In genomic region chr1:105072850-105073249, GRCh38 we compare ENCODE assay signal across 30 cellular contexts.
DNase-seq lines count a peak whose midpoint lies in the region; TF ChIP-seq lines count a peak whose summit lies in the region.
"Had no signal": no experiment of that assay in that cellular context is flagged by ENCODE, and none has a peak within 500 bp of the region (broad histone marks: within the 10 kb centered on the region; RNA-seq: fewer than 3 reads in every experiment).

No MANE protein-coding gene starts in this region.

- no peaks in the 10 kb centered on the region for H3K4me1 ChIP-seq in testis
- H3K4me1 ChIP-seq: body of pancreas, parathyroid adenoma, transverse colon had no signal

- 92% methylated on average over 3 of the region's 3 CpGs for WGBS in testis, 2 donors

- H3K27ac ChIP-seq in VCaP (no peak overlapping the region), testis (no peak overlapping the region)
- H3K27ac ChIP-seq: body of pancreas, parathyroid adenoma, transverse colon had no signal

- no peak for TF ChIP-seq EP300 in Ishikawa (IDR thresholded peaks at IDR 0.05; ENCODE audit: borderline replicate concordance)

- TF ChIP-seq RAD21 in Ishikawa (IDR thresholded peaks at IDR 0.05; ENCODE audit: low read depth) = peak; percentile 11; the same call in 1 of the 2 replicates

- DNase-seq in NCI-H82 (lab: John Stamatoyannopoulos, UW) (peak; percentile 2), NCI-H82 treated with DMSO at 0.1 percent for 48 hours (lab: John Stamatoyannopoulos, UW; ENCODE audit: unreplicated experiment) (no peak), iPS-NIHi11 (ENCODE audit: low spot score) (peak; percentile 7), NCI-H2171 treated with DMSO at 0.1 percent for 48 hours (lab: John Stamatoyannopoulos, UW) (no peak), cardiac septum (ENCODE audit: low spot score) (no peak), testis (no peak)
- DNase-seq: activated CD4-positive, alpha-beta T cell treated with anti-CD3 and anti-CD28 coated beads for 36 hours; activated CD8-positive, alpha-beta memory T cell treated with anti-CD3 and anti-CD28 coated beads for 24 hours; activated gamma-delta T cell treated with Interleukin-2 at 50 U/mL for 16 hours; activated naive CD8-positive, alpha-beta T cell treated with anti-CD3 and anti-CD28 coated beads, Interleukin-2, amount 50 U/mL, for 24 hours; body of pancreas; cerebellar nuclear complex; DMS79; GF-D8; MM.1S; NCI-H1417; NCI-H2107; NCI-H446; NK-92 treated with Interleukin-12 subunit alpha and Interleukin-12 subunit beta, amount 100 ng/mL, for 24 hours; SIG-M5; stimulated activated CD4-positive, alpha-beta T cell treated with anti-CD3 and anti-CD28 coated beads, Interleukin-1b, Interleukin-23, amount 100 ng/mL, for 48 hours; stimulated activated CD8-positive, alpha-beta memory T cell treated with anti-CD3 and anti-CD28 coated beads, Interleukin-4, amount 100 ng/mL, for 48 hours; T-cell; transverse colon had no signal

- H3K4me3 ChIP-seq in testis = no peak overlapping the region
- H3K4me3 ChIP-seq: body of pancreas, K562, lung, smooth muscle cell, transverse colon had no signal

- no peaks in the 10 kb centered on the region for H3K36me3 ChIP-seq in testis (ENCODE audit: low read depth, missing control alignments)
- H3K36me3 ChIP-seq: transverse colon had no signal

- intact Hi-C loops in cardiac septum (cut with DNase I) (no loop called here), testis (cut with DNase I; ENCODE audit: low total_unique reads) (no loop called here)

- no peaks in the 10 kb centered on the region for H3K9me3 ChIP-seq in testis
- H3K9me3 ChIP-seq: body of pancreas, transverse colon had no signal

- no peaks in the 10 kb centered on the region for H3K27me3 ChIP-seq in testis
- H3K27me3 ChIP-seq: body of pancreas, transverse colon had no signal

- TF ChIP-seq POLR2A in testis (IDR thresholded peaks at IDR 0.05) = no peak

- TF ChIP-seq CTCF in VCaP (conservative IDR thresholded peaks at IDR 0.05) (peak; percentile 52), testis (IDR thresholded peaks at IDR 0.05) (no peak)

TF ChIP-seq in Ishikawa, 13 proteins besides CTCF, POLR2A, EP300 and RAD21:
- TF ChIP-seq TEAD4 (IDR thresholded peaks at IDR 0.05) (no peak), NFIC (IDR thresholded peaks at IDR 0.05) (no peak), FOXM1 (IDR thresholded peaks at IDR 0.05; ENCODE audit: borderline replicate concordance, low read depth) (no peak), USF1 (IDR thresholded peaks at IDR 0.05) (no peak), ZBTB7A (IDR thresholded peaks at IDR 0.05; ENCODE audit: low read depth) (no peak), CREB1 (IDR thresholded peaks at IDR 0.05; ENCODE audit: low read depth) (no peak), TCF12 (IDR thresholded peaks at IDR 0.05; ENCODE audit: low read depth) (no peak), YY1 (IDR thresholded peaks at IDR 0.05; ENCODE audit: low read depth) (no peak)
- TF ChIP-seq, protein P1, sequence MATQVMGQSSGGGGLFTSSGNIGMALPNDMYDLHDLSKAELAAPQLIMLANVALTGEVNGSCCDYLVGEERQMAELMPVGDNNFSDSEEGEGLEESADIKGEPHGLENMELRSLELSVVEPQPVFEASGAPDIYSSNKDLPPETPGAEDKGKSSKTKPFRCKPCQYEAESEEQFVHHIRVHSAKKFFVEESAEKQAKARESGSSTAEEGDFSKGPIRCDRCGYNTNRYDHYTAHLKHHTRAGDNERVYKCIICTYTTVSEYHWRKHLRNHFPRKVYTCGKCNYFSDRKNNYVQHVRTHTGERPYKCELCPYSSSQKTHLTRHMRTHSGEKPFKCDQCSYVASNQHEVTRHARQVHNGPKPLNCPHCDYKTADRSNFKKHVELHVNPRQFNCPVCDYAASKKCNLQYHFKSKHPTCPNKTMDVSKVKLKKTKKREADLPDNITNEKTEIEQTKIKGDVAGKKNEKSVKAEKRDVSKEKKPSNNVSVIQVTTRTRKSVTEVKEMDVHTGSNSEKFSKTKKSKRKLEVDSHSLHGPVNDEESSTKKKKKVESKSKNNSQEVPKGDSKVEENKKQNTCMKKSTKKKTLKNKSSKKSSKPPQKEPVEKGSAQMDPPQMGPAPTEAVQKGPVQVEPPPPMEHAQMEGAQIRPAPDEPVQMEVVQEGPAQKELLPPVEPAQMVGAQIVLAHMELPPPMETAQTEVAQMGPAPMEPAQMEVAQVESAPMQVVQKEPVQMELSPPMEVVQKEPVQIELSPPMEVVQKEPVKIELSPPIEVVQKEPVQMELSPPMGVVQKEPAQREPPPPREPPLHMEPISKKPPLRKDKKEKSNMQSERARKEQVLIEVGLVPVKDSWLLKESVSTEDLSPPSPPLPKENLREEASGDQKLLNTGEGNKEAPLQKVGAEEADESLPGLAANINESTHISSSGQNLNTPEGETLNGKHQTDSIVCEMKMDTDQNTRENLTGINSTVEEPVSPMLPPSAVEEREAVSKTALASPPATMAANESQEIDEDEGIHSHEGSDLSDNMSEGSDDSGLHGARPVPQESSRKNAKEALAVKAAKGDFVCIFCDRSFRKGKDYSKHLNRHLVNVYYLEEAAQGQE (IDR thresholded peaks at IDR 0.05; ENCODE audit: low read depth) = no peak
TF ChIP-seq in Ishikawa: peak in this region for 0.

Comparison
In these comparisons a context has a peak if more than half of its experiments do, and no peak if none do; other contexts are left out.
1. DNase-seq: peak in NCI-H82 (single experiment) and iPS-NIHi11 (single experiment); none in NCI-H82 treated with DMSO at 0.1 percent for 48 hours (single experiment), NCI-H2171 treated with DMSO at 0.1 percent for 48 hours (single experiment), cardiac septum (single experiment) and testis (single experiment).